Comparison of ENCODE assay signal across 27 cellular contexts in the genomic region with DNA sequence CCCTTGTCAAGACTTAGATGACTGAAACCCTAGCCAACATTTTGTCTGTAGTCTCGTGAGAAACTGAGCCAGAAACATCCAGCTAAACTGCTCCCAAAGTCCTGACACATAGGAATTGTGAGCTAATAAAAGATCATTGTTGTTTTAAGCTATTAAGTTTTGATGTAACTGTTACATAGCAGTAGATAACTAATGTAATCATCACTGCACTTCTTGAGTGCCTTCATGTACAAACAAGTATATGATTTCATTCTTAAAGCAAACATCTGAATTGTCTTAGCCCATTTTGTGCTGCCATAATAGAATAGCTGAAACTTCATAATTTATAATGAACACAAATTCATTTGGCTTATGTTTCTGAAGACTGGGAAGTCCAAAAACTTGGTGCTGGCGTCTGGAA.
DNase-seq lines count a peak whose midpoint lies in the region; FAIRE-seq and TF ChIP-seq lines count a peak whose summit lies in the region.
"Had no signal": no experiment of that assay in that cellular context is flagged by ENCODE, and none has a peak within 500 bp of the region (broad histone marks: within the 10 kb centered on the region; RNA-seq: fewer than 3 reads in every experiment).

No MANE protein-coding gene starts in this region.

- H3K27ac Mint-ChIP-seq in MCF 10A (ENCODE audit: low read depth, unreplicated experiment): no peak overlapping the region
- H3K27ac Mint-ChIP-seq: CD14-positive monocyte; CD4-positive, alpha-beta memory T cell; CD4-positive, CD25-positive, alpha-beta regulatory T cell; CD8-positive, alpha-beta memory T cell had no signal

- POLR2A ChIA-PET in MCF 10A (lab: Yijun Ruan, JAX): no interaction called here
- POLR2A ChIA-PET in HEK293 (lab: Yijun Ruan, JAX): no interaction called here

- no peaks in the 10 kb centered on the region for H3K27me3 Mint-ChIP-seq in MCF 10A (ENCODE audit: insufficient read depth, unreplicated experiment)

- no peak overlapping the region for H3K27ac ChIP-seq in mammary epithelial cell (ENCODE audit: insufficient read depth, low read depth, low read length)
- H3K27ac ChIP-seq in ACC112 (ENCODE audit: low read depth, low read length): no peak overlapping the region
- no peak overlapping the region for H3K27ac ChIP-seq in HEK293 (ENCODE audit: extremely low read depth, low read depth, low read length)
- H3K27ac ChIP-seq in small intestine (ENCODE audit: low read depth in 1 of 2, low read length in 1 of 2): no peak overlapping the region
- H3K27ac ChIP-seq: 22Rv1, A549, BLaER1 had no signal

- dilution Hi-C loops in mammary epithelial cell (cut with HindIII; ENCODE audit: low sequenced_read_pairs): no loop called here

- TF ChIP-seq CTCF in mammary epithelial cell (conservative IDR thresholded peaks at IDR 0.05 in 1 of 2, IDR thresholded peaks at IDR 0.05 in 1 of 2; ENCODE audit: extremely low read depth in 1 of 2, insufficient read depth in 1 of 2, low read depth in 1 of 2, low read length in 2 of 2) (no peak), MCF 10A (IDR thresholded peaks at IDR 0.05; ENCODE audit: unreplicated experiment) (no peak), HEK293 (tag by site-specific recombination; IDR thresholded peaks at IDR 0.05) (no peak), epithelial cell of esophagus (IDR thresholded peaks at IDR 0.05; ENCODE audit: insufficient read depth, low read depth, low read length, missing control alignments) (no peak)

- 57% methylated on average over 2 of the region's 2 CpGs for WGBS in mammary epithelial cell (ENCODE audit: low coverage, missing lambda C conversion rate)
- 36 to 51% (median 47%) methylated on average over 2 of the region's 2 CpGs for WGBS in small intestine, 3 donors

- H3K27me3 ChIP-seq in mammary epithelial cell (ENCODE audit: insufficient read depth, low read length) (no peaks in the 10 kb centered on the region), ACC112 (ENCODE audit: insufficient read depth, low read length) (0 out of 2 replicates have a peak, but pooled peaks cover 6% of the 10 kb centered on the region), small intestine (ENCODE audit: control insufficient read depth in 2 of 2, insufficient read depth in 2 of 2, low read length in 2 of 2) (peaks cover 0 to 2% of the 10 kb centered on the region in 2 donors)
- H3K27me3 ChIP-seq: BE2C, BLaER1 had no signal

- H3K79me2 ChIP-seq in mammary epithelial cell (ENCODE audit: insufficient read depth, low read length): no peaks in the 10 kb centered on the region
- no peaks in the 10 kb centered on the region for H3K79me2 ChIP-seq in ACC112 (ENCODE audit: control insufficient read depth, insufficient read depth, low read length, unreplicated experiment)

- no peaks in the 10 kb centered on the region for H4K20me1 ChIP-seq in mammary epithelial cell (ENCODE audit: insufficient read depth, low read length)
- H4K20me1 ChIP-seq: BLaER1 had no signal

- no peak overlapping the region for H3K4me3 ChIP-seq in mammary epithelial cell (replicated peaks in 1 of 3; ENCODE audit: insufficient read depth in 1 of 3, low read depth in 2 of 3, low read length in 3 of 3)
- no peak overlapping the region for H3K4me3 ChIP-seq in ACC112 (ENCODE audit: low read depth, low read length)
- H3K4me3 ChIP-seq in HEK293 (ENCODE audit: low read depth, low read length): no peak overlapping the region
- no peak overlapping the region for H3K4me3 ChIP-seq in epithelial cell of esophagus (ENCODE audit: low read length)
- no peak overlapping the region for H3K4me3 ChIP-seq in small intestine (ENCODE audit: low read depth in 1 of 2, low read length in 2 of 2)
- H3K4me3 ChIP-seq: A549, BLaER1, GM12878 had no signal

- BruUV-seq in mammary epithelial cell (replicated peaks; lab: Mats Ljungman, UMichigan) (no TSS peak), MCF 10A (replicated peaks; lab: Mats Ljungman, UMichigan) (no TSS peak)

- no peaks in the 10 kb centered on the region for H3K4me1 Mint-ChIP-seq in MCF 10A (ENCODE audit: insufficient read depth, unreplicated experiment)
- H3K4me1 Mint-ChIP-seq: CD14-positive monocyte; CD4-positive, alpha-beta memory T cell; CD4-positive, CD25-positive, alpha-beta regulatory T cell; CD8-positive, alpha-beta memory T cell had no signal

- DNase-seq in mammary epithelial cell (peak; percentile 4), MCF 10A (ENCODE audit: unreplicated experiment) (no peak), epithelial cell of esophagus (ENCODE audit: low read depth) (peak; percentile 4), germinal center (ENCODE audit: low spot score) (no peak), small intestine (no peak)
- DNase-seq: ACHN; BE2C; C1 segment of cervical spinal cord; CD4-positive, alpha-beta memory T cell; CD4-positive, CD25-positive, alpha-beta regulatory T cell; CD8-positive, alpha-beta memory T cell; COR-L47; DMS 273 treated with DMSO at 0.1 percent for 48 hours; DMS153; DMS53; DMS79; DND-41; EL; GDM1 had no signal

- H2AFZ ChIP-seq in mammary epithelial cell (ENCODE audit: low read depth, low read length) (no peak overlapping the region), ACC112 (ENCODE audit: low read length, unreplicated experiment) (peak overlapping the region; percentile 34)

- CTCF ChIA-PET in mammary epithelial cell (lab: Charles Lee; ENCODE audit: low non-redundant PET) (no interaction called here), MCF 10A (lab: Yijun Ruan, JAX) (interaction anchor here (0.6 to 1.6 kb wide), 4 partner anchors 12 to 136 kb away, joined by 3 to 5 read pairs (median 3); no protein-coding TSS in a partner anchor), HEK293 (lab: Yijun Ruan, JAX) (interaction anchor here (0.9 kb wide), 1 partner anchor 35 kb away, joined by 3 read pairs; no protein-coding TSS in a partner anchor)

- H3K9me3 ChIP-seq in mammary epithelial cell (replicated peaks; ENCODE audit: insufficient read depth, low read length) (no peaks in the 10 kb centered on the region), HEK293 (ENCODE audit: control insufficient read depth, insufficient read depth, low read depth, low read length) (no peaks in the 10 kb centered on the region), small intestine (ENCODE audit: control insufficient read depth, low read depth) (no peaks in the 10 kb centered on the region)
- H3K9me3 ChIP-seq: A549, BE2C, BLaER1 had no signal

- H3K4me1 ChIP-seq in mammary epithelial cell (ENCODE audit: insufficient read depth, low read length): no peaks in the 10 kb centered on the region
- H3K4me1 ChIP-seq in ACC112 (ENCODE audit: control insufficient read depth, insufficient read depth, low read length, unreplicated experiment): no peaks in the 10 kb centered on the region
- H3K4me1 ChIP-seq in HEK293 (ENCODE audit: control insufficient read depth, insufficient read depth, low read length): no peaks in the 10 kb centered on the region
- no peaks in the 10 kb centered on the region for H3K4me1 ChIP-seq in small intestine (ENCODE audit: control insufficient read depth in 2 of 2, insufficient read depth in 1 of 2, low read depth in 1 of 2, low read length in 1 of 2)
- H3K4me1 ChIP-seq: A549, BLaER1 had no signal

- no peak overlapping the region for H3K4me3 Mint-ChIP-seq in MCF 10A (ENCODE audit: unreplicated experiment)
- H3K4me3 Mint-ChIP-seq: CD14-positive monocyte; CD4-positive, alpha-beta memory T cell; CD4-positive, CD25-positive, alpha-beta regulatory T cell; CD8-positive, alpha-beta memory T cell had no signal

- H3K4me2 ChIP-seq in mammary epithelial cell (ENCODE audit: insufficient read depth, low read depth, low read length): no peak overlapping the region
- H3K4me2 ChIP-seq: A549, BLaER1 had no signal

- in situ Hi-C loops in mammary epithelial cell (cut with MboI; ENCODE audit: low sequenced_read_pairs in 2 of 2): no loop called here

- intact Hi-C loops in mammary epithelial cell (cut with micrococcal nuclease) (no loop called here), MCF 10A (cut with micrococcal nuclease) (no loop called here)

- no peak for FAIRE-seq in small intestine (lab: Jason Lieb, UNC)
- FAIRE-seq: A549, GM12878, GM12892 had no signal

- H3K9ac ChIP-seq in mammary epithelial cell (ENCODE audit: insufficient read depth, low read length): no peak overlapping the region
- H3K9ac ChIP-seq: BLaER1 had no signal

- no peaks in the 10 kb centered on the region for H3K9me3 Mint-ChIP-seq in MCF 10A (ENCODE audit: unreplicated experiment)
- H3K9me3 Mint-ChIP-seq: CD8-positive, alpha-beta memory T cell had no signal

- no peaks in the 10 kb centered on the region for H3K36me3 ChIP-seq in mammary epithelial cell (ENCODE audit: insufficient read depth, low read length)
- no peaks in the 10 kb centered on the region for H3K36me3 ChIP-seq in ACC112 (ENCODE audit: insufficient read depth, low read length)
- no peaks in the 10 kb centered on the region for H3K36me3 ChIP-seq in HEK293 (ENCODE audit: control insufficient read depth in 2 of 2, insufficient read depth in 1 of 2, low read length in 2 of 2)
- no peaks in the 10 kb centered on the region for H3K36me3 ChIP-seq in small intestine (ENCODE audit: control insufficient read depth in 2 of 2, insufficient read depth in 2 of 2, low read length in 2 of 2)
- H3K36me3 ChIP-seq: BE2C, BLaER1 had no signal

- H3K36me3 Mint-ChIP-seq in MCF 10A (ENCODE audit: insufficient read depth, unreplicated experiment): no peaks in the 10 kb centered on the region
- H3K36me3 Mint-ChIP-seq: CD14-positive monocyte; CD4-positive, alpha-beta memory T cell; CD4-positive, CD25-positive, alpha-beta regulatory T cell had no signal

TF ChIP-seq in HEK293, 187 proteins besides CTCF, POLR2A, EP300 and RAD21:
- TF ChIP-seq ZNF664 (tag by site-specific recombination; IDR thresholded peaks at IDR 0.05): no peak
- TF ChIP-seq ZNF558 (tag by site-specific recombination; IDR thresholded peaks at IDR 0.05): no peak
- no peak for TF ChIP-seq ZNF549 (tag by site-specific recombination; IDR thresholded peaks at IDR 0.05)
- peak; percentile 79 for TF ChIP-seq ZNF214 (tag by site-specific recombination; IDR thresholded peaks at IDR 0.05; ENCODE audit: borderline replicate concordance)
- no peak for TF ChIP-seq ZNF266 (tag by site-specific recombination; IDR thresholded peaks at IDR 0.05; ENCODE audit: low read depth)

Comparison
In these comparisons a context has a peak if more than half of its experiments do, and no peak if none do; other contexts are left out.
1. DNase-seq: peak in mammary epithelial cell (single experiment) and epithelial cell of esophagus (single experiment); none in MCF 10A (single experiment), germinal center (single experiment) and small intestine (single experiment).